In the genomic region with DNA sequence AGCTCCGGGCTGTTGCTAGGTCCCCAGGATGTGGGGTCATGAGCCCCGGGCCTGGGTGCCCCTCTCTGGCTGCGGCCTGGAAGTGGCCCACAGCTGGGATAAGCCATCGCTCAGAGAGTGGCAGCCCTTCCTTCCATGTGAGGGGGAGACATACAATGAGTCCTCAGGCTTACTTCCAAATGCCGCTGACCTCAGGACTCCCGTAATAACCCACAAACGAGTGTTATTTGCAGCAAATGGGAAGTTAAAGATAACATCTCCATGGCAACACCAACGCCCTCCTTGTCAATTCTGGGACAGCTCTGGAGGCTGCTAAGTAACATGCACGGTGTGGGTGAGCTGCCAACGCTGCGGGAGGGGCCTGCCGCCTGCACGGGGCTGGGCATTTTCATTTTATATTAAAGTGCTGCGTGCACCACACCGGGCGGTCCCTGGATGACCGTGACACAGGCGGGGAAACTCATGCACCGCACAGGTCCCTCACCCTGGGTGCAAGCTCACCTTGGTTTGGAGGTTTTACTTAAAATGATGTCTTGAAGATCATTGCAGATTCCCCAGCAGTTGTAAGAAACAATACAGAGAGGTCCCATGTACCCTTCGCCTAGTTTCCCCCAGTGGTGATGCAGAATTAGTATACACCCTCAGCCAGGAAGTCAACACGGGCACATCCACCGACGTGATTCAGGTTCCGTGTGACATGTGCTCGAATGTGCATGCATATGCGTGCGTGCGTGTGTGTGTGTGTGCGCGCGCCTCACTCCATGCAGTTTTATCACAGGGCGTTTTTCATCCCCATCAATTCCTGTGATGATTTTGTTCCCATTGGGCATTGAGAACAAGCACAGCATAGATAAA, we compare ENCODE assay signal across 2 cellular contexts.
TF ChIP-seq lines count a peak whose summit lies in the region.

No MANE protein-coding gene starts in this region.

TF ChIP-seq in H1, 55 proteins besides CTCF, POLR2A, EP300 and RAD21:
- TF ChIP-seq CTBP2 (IDR thresholded peaks at IDR 0.05; ENCODE audit: borderline replicate concordance, insufficient read depth, insufficient read length, low read length) (no peak), SUZ12 (IDR thresholded peaks at IDR 0.05; ENCODE audit: low read length) (no peak), KDM1A (IDR thresholded peaks at IDR 0.05; ENCODE audit: borderline replicate concordance, low read length) (no peak), PHF8 (conservative IDR thresholded peaks at IDR 0.05; ENCODE audit: low read depth, low read length) (no peak), TAF7 (optimal IDR thresholded peaks at IDR 0.05; ENCODE audit: borderline replicate concordance, low read depth, low read length) (no peak), ATF2 (IDR thresholded peaks at IDR 0.05; ENCODE audit: low read length) (no peak), MAFK (IDR thresholded peaks at IDR 0.05; ENCODE audit: low read depth, low read length) (no peak), TEAD4 (IDR thresholded peaks at IDR 0.05; ENCODE audit: low read depth, low read length) (no peak), EGR1 (IDR thresholded peaks at IDR 0.05; ENCODE audit: borderline replicate concordance, low read depth, low read length) (no peak), NANOG (IDR thresholded peaks at IDR 0.05; ENCODE audit: insufficient read depth, low read depth, low read length, poor library complexity, severe bottlenecking) (no peak), ASH2L (IDR thresholded peaks at IDR 0.05; ENCODE audit: low read length) (no peak), JUN (IDR thresholded peaks at IDR 0.05; ENCODE audit: low read depth, low read length) (no peak), BRCA1 (IDR thresholded peaks at IDR 0.05; ENCODE audit: low read depth, low read length) (no peak), HDAC2 (IDR thresholded peaks at IDR 0.05; ENCODE audit: borderline replicate concordance in 1 of 2, low read depth in 2 of 2, low read length in 2 of 2) (no peak), E2F6 (IDR thresholded peaks at IDR 0.05) (no peak)

TF ChIP-seq in WTC11, 78 proteins besides CTCF, POLR2A, EP300 and RAD21:
- no peak for TF ChIP-seq SP1 (CRISPR knock-in tag; conservative IDR thresholded peaks at IDR 0.05)
- no peak for TF ChIP-seq E2F5 (CRISPR knock-in tag; IDR thresholded peaks at IDR 0.05)
- TF ChIP-seq CREM (CRISPR knock-in tag; IDR thresholded peaks at IDR 0.05), result no peak
